ENCODE assay signal across 8 cellular contexts in genomic region chr5:138469540-138470321, GRCh38. TPM values are rescaled to one million over a fixed set of nuclear protein-coding genes. Genes with fewer than 3 reads are reported as not detected.
DNase-seq lines count a peak whose midpoint lies in the region.

No MANE protein-coding gene starts in this region.

- peaks cover 24% of the 10 kb centered on the region for H3K27me3 Mint-ChIP-seq in activated CD4-positive, alpha-beta T cell treated with anti-CD3 and anti-CD28 coated beads, Interleukin-2, amount 10 ng/mL, durations not matched to agents 7 days and 5 days

- DNase-seq in activated CD4-positive, alpha-beta T cell treated with anti-CD3 and anti-CD28 coated beads for 4 hours = peak; percentile 39 to 47
- DNase-seq in activated CD4-positive, alpha-beta T cell treated with anti-CD3 and anti-CD28 coated beads, Interleukin-2, amount 10 ng/mL, durations not matched to agents 7 days and 5 days = no peak
- DNase-seq in activated CD4-positive, alpha-beta T cell treated with anti-CD3 and anti-CD28 coated beads, Interleukin-2, amount 50 U/mL, for 4 hours = peak; percentile 60 to 67
- DNase-seq in glomerular visceral epithelial cell (ENCODE audit: extremely low spot score) = peak; percentile 65
- DNase-seq in stromal cell of bone marrow (ENCODE audit: low read depth) = peak; percentile 78
- DNase-seq in activated CD4-positive, CD25-positive, alpha-beta regulatory T cell (lab: John Stamatoyannopoulos, UW) = no peak
- DNase-seq in NCI-H1436 (lab: John Stamatoyannopoulos, UW) = no peak
- DNase-seq in NCI-H1417 (lab: John Stamatoyannopoulos, UW) = no peak

- H3K36me3 Mint-ChIP-seq in activated CD4-positive, alpha-beta T cell treated with anti-CD3 and anti-CD28 coated beads, Interleukin-2, amount 10 ng/mL, durations not matched to agents 7 days and 5 days (ENCODE audit: low read depth) = no peaks in the 10 kb centered on the region

- CTCF ChIA-PET in activated CD4-positive, alpha-beta T cell treated with anti-CD3 and anti-CD28 coated beads, Interleukin-2, amount 10 ng/mL, durations not matched to agents 7 days and 5 days (lab: Charles Lee) = interaction anchor here (0.6 to 1.4 kb wide), 2 partner anchors 10 to 19 kb away, joined by 4 read pairs; no protein-coding TSS in a partner anchor

- H3K4me3 Mint-ChIP-seq in activated CD4-positive, alpha-beta T cell treated with anti-CD3 and anti-CD28 coated beads, Interleukin-2, amount 10 ng/mL, durations not matched to agents 7 days and 5 days = no peak overlapping the region

- peaks cover 13% of the 10 kb centered on the region for H3K4me1 Mint-ChIP-seq in activated CD4-positive, alpha-beta T cell treated with anti-CD3 and anti-CD28 coated beads, Interleukin-2, amount 10 ng/mL, durations not matched to agents 7 days and 5 days

- POLR2A ChIA-PET in activated CD4-positive, alpha-beta T cell treated with anti-CD3 and anti-CD28 coated beads, Interleukin-2, amount 10 ng/mL, durations not matched to agents 7 days and 5 days (lab: Charles Lee) = no interaction called here

- H3K27ac Mint-ChIP-seq in activated CD4-positive, alpha-beta T cell treated with anti-CD3 and anti-CD28 coated beads, Interleukin-2, amount 10 ng/mL, durations not matched to agents 7 days and 5 days = no peak overlapping the region

- no peaks in the 10 kb centered on the region for H3K9me3 Mint-ChIP-seq in activated CD4-positive, alpha-beta T cell treated with anti-CD3 and anti-CD28 coated beads, Interleukin-2, amount 10 ng/mL, durations not matched to agents 7 days and 5 days

RNA-seq across cellular contexts. Expression of gene EGR1, which starts 4.5 kb away (rescaled TPM):
- total RNA-seq in activated CD4-positive, alpha-beta T cell treated with anti-CD3 and anti-CD28 coated beads, Interleukin-2, amount 10 ng/mL, durations not matched to agents 7 days and 5 days = 1 to 10 TPM in 1 of 2 experiments, under 1 TPM in 1; 0.97 to 1.1 TPM

RNA-seq across cellular contexts. Expression of gene REEP2, which starts 30.9 kb away (rescaled TPM):
- total RNA-seq in activated CD4-positive, alpha-beta T cell treated with anti-CD3 and anti-CD28 coated beads, Interleukin-2, amount 10 ng/mL, durations not matched to agents 7 days and 5 days = under 1 TPM; 0.62 to 0.77 TPM

Comparison
In these comparisons a context has a peak if more than half of its experiments do, and no peak if none do; other contexts are left out.
1. DNase-seq: peak in activated CD4-positive, alpha-beta T cell treated with anti-CD3 and anti-CD28 coated beads for 4 hours (2 of 2), activated CD4-positive, alpha-beta T cell treated with anti-CD3 and anti-CD28 coated beads, Interleukin-2, amount 50 U/mL, for 4 hours (2 of 2), glomerular visceral epithelial cell (single experiment) and stromal cell of bone marrow (single experiment); none in activated CD4-positive, alpha-beta T cell treated with anti-CD3 and anti-CD28 coated beads, Interleukin-2, amount 10 ng/mL, durations not matched to agents 7 days and 5 days (single experiment), activated CD4-positive, CD25-positive, alpha-beta regulatory T cell (0 of 4), NCI-H1436 (single experiment) and NCI-H1417 (0 of 3).